ENCODE assay signal across 27 cellular contexts in genomic region chr4:29310252-29310651, GRCh38.
"Had no signal": no experiment of that assay in that cellular context is flagged by ENCODE, and none has a peak within 500 bp of the region (broad histone marks: within the 10 kb centered on the region; RNA-seq: fewer than 3 reads in every experiment).

No MANE protein-coding gene starts in this region.

- H3K36me3 ChIP-seq: breast epithelium, Peyer's patch, SJCRH30 had no signal

- H3K36me3 Mint-ChIP-seq: activated CD4-positive, alpha-beta memory T cell treated with anti-CD3 and anti-CD28 coated beads for 36 hours; activated naive CD8-positive, alpha-beta T cell had no signal

- H3K4me3 Mint-ChIP-seq: activated CD4-positive, alpha-beta memory T cell treated with anti-CD3 and anti-CD28 coated beads for 36 hours; activated CD4-positive, alpha-beta T cell treated with anti-CD3 and anti-CD28 coated beads, Interleukin-2, amount 10 ng/mL, durations not matched to agents 7 days and 5 days; activated naive CD4-positive, alpha-beta T cell treated with anti-CD3 and anti-CD28 coated beads for 36 hours; activated naive CD8-positive, alpha-beta T cell; activated T-cell treated with anti-CD3 and anti-CD28 coated beads, Interleukin-2, amount 50 U/mL, for 4 hours; T-helper 17 cell had no signal

- H3K27ac ChIP-seq: breast epithelium, Peyer's patch, RWPE1, SJCRH30, VCaP had no signal

- H3K4me3 ChIP-seq: breast epithelium, Peyer's patch, SJCRH30 had no signal

- H3K27ac Mint-ChIP-seq: activated CD4-positive, alpha-beta memory T cell treated with anti-CD3 and anti-CD28 coated beads for 36 hours; activated CD4-positive, alpha-beta T cell treated with anti-CD3 and anti-CD28 coated beads, Interleukin-2, amount 10 ng/mL, durations not matched to agents 7 days and 5 days; activated naive CD4-positive, alpha-beta T cell treated with anti-CD3 and anti-CD28 coated beads for 36 hours; activated naive CD8-positive, alpha-beta T cell; T-helper 17 cell had no signal

- ATAC-seq: activated T-cell treated with anti-CD3 and anti-CD28 coated beads, Interleukin-2, amount 50 U/mL, for 4 hours; T-helper 17 cell had no signal

- H3K27me3 Mint-ChIP-seq: activated CD4-positive, alpha-beta memory T cell treated with anti-CD3 and anti-CD28 coated beads for 36 hours; activated CD4-positive, alpha-beta T cell treated with anti-CD3 and anti-CD28 coated beads, Interleukin-2, amount 10 ng/mL, durations not matched to agents 7 days and 5 days; activated naive CD8-positive, alpha-beta T cell; T-helper 17 cell had no signal

- FAIRE-seq: TTC549 had no signal

- H3K4me1 Mint-ChIP-seq: activated CD4-positive, alpha-beta T cell treated with anti-CD3 and anti-CD28 coated beads, Interleukin-2, amount 10 ng/mL, durations not matched to agents 7 days and 5 days; T-helper 17 cell had no signal

- H3K9me3 Mint-ChIP-seq: activated CD4-positive, alpha-beta memory T cell treated with anti-CD3 and anti-CD28 coated beads for 36 hours had no signal

- H3K9me3 ChIP-seq: breast epithelium, Peyer's patch, SJCRH30 had no signal

- H3K4me1 ChIP-seq: breast epithelium, Peyer's patch, SJCRH30 had no signal

- DNase-seq: activated CD4-positive, alpha-beta memory T cell treated with anti-CD3 and anti-CD28 coated beads for 36 hours; activated CD4-positive, alpha-beta T cell treated with anti-CD3 and anti-CD28 coated beads, Interleukin-2, amount 10 ng/mL, durations not matched to agents 7 days and 5 days; activated CD4-positive, CD25-positive, alpha-beta regulatory T cell; activated CD8-positive, alpha-beta memory T cell treated with anti-CD3 and anti-CD28 coated beads for 24 hours; activated effector memory CD4-positive, alpha-beta T cell treated with anti-CD3 and anti-CD28 coated beads, Interleukin-2, amount 50 U/mL, for 16 hours; activated naive CD4-positive, alpha-beta T cell treated with anti-CD3 and anti-CD28 coated beads for 36 hours; activated T-cell treated with anti-CD3 and anti-CD28 coated beads, Interleukin-2, amount 50 U/mL, for 4 hours; amygdala; caudate nucleus; Kasumi-1; NCI-H1105 treated with DMSO at 0.1 percent for 48 hours; NCI-H1436 treated with DMSO at 0.1 percent for 48 hours; NCI-H187; NCI-H2081; NCI-H2227 treated with DMSO at 0.1 percent for 48 hours; NCI-H526; NCI-H774; Peyer's patch; Right ventricle myocardium superior; SJCRH30; T-helper 17 cell; T-helper 9 cell had no signal

- H3K27me3 ChIP-seq: breast epithelium, Peyer's patch, SJCRH30 had no signal
